In the genomic region with DNA sequence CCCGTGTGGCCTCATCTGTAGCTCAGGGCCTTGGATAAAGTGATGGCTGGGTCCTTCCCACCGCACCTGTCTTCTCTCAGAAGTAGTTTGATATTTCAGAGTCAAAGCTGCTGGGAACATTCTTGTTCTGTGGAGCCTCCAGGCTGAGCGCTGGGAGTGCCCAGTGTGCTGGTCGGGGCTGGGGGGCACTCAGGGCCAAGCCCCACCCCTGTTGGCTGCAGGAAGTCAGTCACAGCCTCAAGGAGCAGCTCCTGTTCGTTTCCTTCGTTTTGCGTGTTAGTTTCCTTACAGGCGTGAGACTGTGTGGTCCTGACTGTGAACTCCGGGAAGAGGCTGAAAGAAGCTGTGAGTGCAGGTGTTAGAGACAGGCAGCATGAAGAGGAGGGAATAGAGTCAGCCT, we compare ENCODE assay signal across 18 cellular contexts. TPM values are rescaled to one million over a fixed set of nuclear protein-coding genes. Genes with fewer than 3 reads are reported as not detected.
DNase-seq lines count a peak whose midpoint lies in the region; ATAC-seq and TF ChIP-seq lines count a peak whose summit lies in the region.
"Had no signal": no experiment of that assay in that cellular context is flagged by ENCODE, and none has a peak within 500 bp of the region (broad histone marks: within the 10 kb centered on the region; RNA-seq: fewer than 3 reads in every experiment).

No MANE protein-coding gene starts in this region.

- WGBS in liver: 78% methylated on average over 9 of the region's 9 CpGs

- H3K27ac ChIP-seq in CD4-positive, CD25-positive, alpha-beta regulatory T cell (ENCODE audit: insufficient read depth, low read length, poor library complexity, severe bottlenecking): no peak overlapping the region
- peak overlapping the region; percentile 40 to 97 for H3K27ac ChIP-seq in liver (ENCODE audit: low read depth in 1 of 2, low read length in 2 of 2)
- H3K27ac ChIP-seq: HL-60 had no signal

- no peak overlapping the region for H3K4me3 Mint-ChIP-seq in CD4-positive, CD25-positive, alpha-beta regulatory T cell
- H3K4me3 Mint-ChIP-seq in activated T-helper 17 cell treated with anti-CD3 and anti-CD28 coated beads, Interleukin-2, amount 50 U/mL, for 72 hours: no peak overlapping the region

- H3K9me3 Mint-ChIP-seq in CD4-positive, CD25-positive, alpha-beta regulatory T cell: no peaks in the 10 kb centered on the region
- H3K9me3 Mint-ChIP-seq in activated T-helper 17 cell treated with anti-CD3 and anti-CD28 coated beads, Interleukin-2, amount 50 U/mL, for 72 hours: no peaks in the 10 kb centered on the region

- no peaks in the 10 kb centered on the region for H3K4me1 ChIP-seq in CD4-positive, CD25-positive, alpha-beta regulatory T cell (ENCODE audit: control insufficient read depth, insufficient read depth, low read length, poor library complexity, severe bottlenecking)
- H3K4me1 ChIP-seq in liver (ENCODE audit: control insufficient read depth in 4 of 4, insufficient read depth in 4 of 4, low read length in 3 of 4): peaks cover 20 to 48% (median 28%) of the 10 kb centered on the region in 4 donors

- H3K9ac ChIP-seq in liver (ENCODE audit: low read depth in 1 of 2, low read length in 2 of 2): no peak overlapping the region

- no peak for DNase-seq in CD4-positive, CD25-positive, alpha-beta regulatory T cell
- DNase-seq in sciatic nerve (ENCODE audit: low spot score) (no peak), superior temporal gyrus (ENCODE audit: extremely low spot score) (no peak), islet precursor cell (no peak), UCSD-AML1 (lab: John Stamatoyannopoulos, UW; ENCODE audit: unreplicated experiment) (no peak)
- DNase-seq: AML-193, Caco-2, DMS153, EL, HCEC 1CT, NCI-H187, NCI-H345, NCI-H526 treated with DMSO at 0.1 percent for 48 hours, Right ventricle myocardium superior had no signal

- H3K4me3 ChIP-seq in CD4-positive, CD25-positive, alpha-beta regulatory T cell (ENCODE audit: low read depth, low read length): no peak overlapping the region
- H3K4me3 ChIP-seq in liver (ENCODE audit: low read depth in 1 of 3, low read length in 3 of 3): no peak overlapping the region

- no peak for TF ChIP-seq RAD21 in liver (IDR thresholded peaks at IDR 0.05)

- H3K27me3 ChIP-seq in CD4-positive, CD25-positive, alpha-beta regulatory T cell (ENCODE audit: control insufficient read depth, insufficient read depth, low read length): no peaks in the 10 kb centered on the region
- no peaks in the 10 kb centered on the region for H3K27me3 ChIP-seq in liver (ENCODE audit: control insufficient read depth in 4 of 4, insufficient read depth in 4 of 4, low read length in 3 of 4)

- peaks cover 3% of the 10 kb centered on the region for H3K36me3 ChIP-seq in CD4-positive, CD25-positive, alpha-beta regulatory T cell (ENCODE audit: control insufficient read depth, insufficient read depth, low read length)
- H3K36me3 ChIP-seq in liver (ENCODE audit: control insufficient read depth in 4 of 4, insufficient read depth in 3 of 4, low read depth in 1 of 4, low read length in 3 of 4): peaks cover 2 to 9% (median 5%) of the 10 kb centered on the region in 4 donors

- H3K36me3 Mint-ChIP-seq in CD4-positive, CD25-positive, alpha-beta regulatory T cell: peaks cover 6% of the 10 kb centered on the region
- no peaks in the 10 kb centered on the region for H3K36me3 Mint-ChIP-seq in activated T-helper 17 cell treated with anti-CD3 and anti-CD28 coated beads, Interleukin-2, amount 50 U/mL, for 72 hours (ENCODE audit: low read depth)

- H3K27me3 Mint-ChIP-seq in CD4-positive, CD25-positive, alpha-beta regulatory T cell: no peaks in the 10 kb centered on the region
- H3K27me3 Mint-ChIP-seq in activated T-helper 17 cell treated with anti-CD3 and anti-CD28 coated beads, Interleukin-2, amount 50 U/mL, for 72 hours: no peaks in the 10 kb centered on the region

- intact Hi-C loops in sciatic nerve (cut with DNase I): no loop called here

- no peaks in the 10 kb centered on the region for H3K9me3 ChIP-seq in CD4-positive, CD25-positive, alpha-beta regulatory T cell (ENCODE audit: control insufficient read depth in 2 of 2, low read length in 2 of 2)
- no peaks in the 10 kb centered on the region for H3K9me3 ChIP-seq in liver (ENCODE audit: control insufficient read depth in 4 of 4, low read length in 3 of 4)
- H3K9me3 ChIP-seq: Caco-2 had no signal

- peaks cover 0 to 17% (median 16%) of the 10 kb centered on the region in 4 donors for H3K4me1 Mint-ChIP-seq in CD4-positive, CD25-positive, alpha-beta regulatory T cell
- H3K4me1 Mint-ChIP-seq in activated T-helper 17 cell treated with anti-CD3 and anti-CD28 coated beads, Interleukin-2, amount 50 U/mL, for 72 hours: peaks cover 13% of the 10 kb centered on the region

- TF ChIP-seq CTCF in liver (IDR thresholded peaks at IDR 0.05; ENCODE audit: low read depth, low read length, missing input control): no peak

- peak overlapping the region; percentile 50 to 83 (median 62) for H3K27ac Mint-ChIP-seq in CD4-positive, CD25-positive, alpha-beta regulatory T cell
- H3K27ac Mint-ChIP-seq in activated T-helper 17 cell treated with anti-CD3 and anti-CD28 coated beads, Interleukin-2, amount 50 U/mL, for 72 hours: peak overlapping the region; percentile 47

- ATAC-seq in CD4-positive, CD25-positive, alpha-beta regulatory T cell (ENCODE audit: low read depth in 2 of 2): no peak
- ATAC-seq in activated T-helper 17 cell treated with anti-CD3 and anti-CD28 coated beads, Interleukin-2, amount 50 U/mL, for 72 hours (replicated peaks): no peak
- ATAC-seq in sciatic nerve (peak; percentile 15), GM21825 (IDR thresholded peaks at IDR 0.05; ENCODE audit: unreplicated experiment) (no peak)

TF ChIP-seq in liver, 16 proteins besides CTCF, POLR2A, EP300 and RAD21:
- TF ChIP-seq, protein P1, sequence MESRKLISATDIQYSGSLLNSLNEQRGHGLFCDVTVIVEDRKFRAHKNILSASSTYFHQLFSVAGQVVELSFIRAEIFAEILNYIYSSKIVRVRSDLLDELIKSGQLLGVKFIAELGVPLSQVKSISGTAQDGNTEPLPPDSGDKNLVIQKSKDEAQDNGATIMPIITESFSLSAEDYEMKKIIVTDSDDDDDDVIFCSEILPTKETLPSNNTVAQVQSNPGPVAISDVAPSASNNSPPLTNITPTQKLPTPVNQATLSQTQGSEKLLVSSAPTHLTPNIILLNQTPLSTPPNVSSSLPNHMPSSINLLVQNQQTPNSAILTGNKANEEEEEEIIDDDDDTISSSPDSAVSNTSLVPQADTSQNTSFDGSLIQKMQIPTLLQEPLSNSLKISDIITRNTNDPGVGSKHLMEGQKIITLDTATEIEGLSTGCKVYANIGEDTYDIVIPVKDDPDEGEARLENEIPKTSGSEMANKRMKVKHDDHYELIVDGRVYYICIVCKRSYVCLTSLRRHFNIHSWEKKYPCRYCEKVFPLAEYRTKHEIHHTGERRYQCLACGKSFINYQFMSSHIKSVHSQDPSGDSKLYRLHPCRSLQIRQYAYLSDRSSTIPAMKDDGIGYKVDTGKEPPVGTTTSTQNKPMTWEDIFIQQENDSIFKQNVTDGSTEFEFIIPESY (IDR thresholded peaks at IDR 0.05): no peak
- no peak for TF ChIP-seq EGR1 (IDR thresholded peaks at IDR 0.05; ENCODE audit: low read depth in 2 of 2)
- no peak for TF ChIP-seq GABPA (IDR thresholded peaks at IDR 0.05 in 1 of 2, conservative IDR thresholded peaks at IDR 0.05 in 1 of 2)
- TF ChIP-seq FOXA2 (IDR thresholded peaks at IDR 0.05): no peak
- no peak for TF ChIP-seq RXRA (IDR thresholded peaks at IDR 0.05)
- TF ChIP-seq NR2F2 (IDR thresholded peaks at IDR 0.05): no peak
- TF ChIP-seq, protein P2, sequence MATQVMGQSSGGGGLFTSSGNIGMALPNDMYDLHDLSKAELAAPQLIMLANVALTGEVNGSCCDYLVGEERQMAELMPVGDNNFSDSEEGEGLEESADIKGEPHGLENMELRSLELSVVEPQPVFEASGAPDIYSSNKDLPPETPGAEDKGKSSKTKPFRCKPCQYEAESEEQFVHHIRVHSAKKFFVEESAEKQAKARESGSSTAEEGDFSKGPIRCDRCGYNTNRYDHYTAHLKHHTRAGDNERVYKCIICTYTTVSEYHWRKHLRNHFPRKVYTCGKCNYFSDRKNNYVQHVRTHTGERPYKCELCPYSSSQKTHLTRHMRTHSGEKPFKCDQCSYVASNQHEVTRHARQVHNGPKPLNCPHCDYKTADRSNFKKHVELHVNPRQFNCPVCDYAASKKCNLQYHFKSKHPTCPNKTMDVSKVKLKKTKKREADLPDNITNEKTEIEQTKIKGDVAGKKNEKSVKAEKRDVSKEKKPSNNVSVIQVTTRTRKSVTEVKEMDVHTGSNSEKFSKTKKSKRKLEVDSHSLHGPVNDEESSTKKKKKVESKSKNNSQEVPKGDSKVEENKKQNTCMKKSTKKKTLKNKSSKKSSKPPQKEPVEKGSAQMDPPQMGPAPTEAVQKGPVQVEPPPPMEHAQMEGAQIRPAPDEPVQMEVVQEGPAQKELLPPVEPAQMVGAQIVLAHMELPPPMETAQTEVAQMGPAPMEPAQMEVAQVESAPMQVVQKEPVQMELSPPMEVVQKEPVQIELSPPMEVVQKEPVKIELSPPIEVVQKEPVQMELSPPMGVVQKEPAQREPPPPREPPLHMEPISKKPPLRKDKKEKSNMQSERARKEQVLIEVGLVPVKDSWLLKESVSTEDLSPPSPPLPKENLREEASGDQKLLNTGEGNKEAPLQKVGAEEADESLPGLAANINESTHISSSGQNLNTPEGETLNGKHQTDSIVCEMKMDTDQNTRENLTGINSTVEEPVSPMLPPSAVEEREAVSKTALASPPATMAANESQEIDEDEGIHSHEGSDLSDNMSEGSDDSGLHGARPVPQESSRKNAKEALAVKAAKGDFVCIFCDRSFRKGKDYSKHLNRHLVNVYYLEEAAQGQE (IDR thresholded peaks at IDR 0.05): no peak
- TF ChIP-seq HNF4G (IDR thresholded peaks at IDR 0.05): no peak
- TF ChIP-seq FOXA1 (IDR thresholded peaks at IDR 0.05): no peak
- TF ChIP-seq SP1 (IDR thresholded peaks at IDR 0.05): no peak
- no peak for TF ChIP-seq JUND (IDR thresholded peaks at IDR 0.05)
- no peak for TF ChIP-seq HNF4A (conservative IDR thresholded peaks at IDR 0.05)
- TF ChIP-seq TAF1 (conservative IDR thresholded peaks at IDR 0.05): no peak

RNA-seq across cellular contexts. Expression of a gene that starts 33.2 kb away (rescaled TPM):
- 68.0 TPM for total RNA-seq in CD4-positive, CD25-positive, alpha-beta regulatory T cell
- polyA plus RNA-seq in CD4-positive, CD25-positive, alpha-beta regulatory T cell: 10 to 100 TPM; 51.3 to 64.3 (median 59.7) TPM
- 10 to 100 TPM; 24.4 to 53.7 TPM for total RNA-seq in activated T-helper 17 cell treated with anti-CD3 and anti-CD28 coated beads, Interleukin-2, amount 50 U/mL, for 72 hours
- 100 to 1,000 TPM; 116 to 571 TPM for total RNA-seq in liver
- 100 to 1,000 TPM; 377 to 973 TPM for polyA plus RNA-seq in liver
- total RNA-seq in sciatic nerve: 89.2 TPM

RNA-seq across cellular contexts. Expression of a gene that starts 46.2 kb away (rescaled TPM):
- 51.5 TPM for total RNA-seq in CD4-positive, CD25-positive, alpha-beta regulatory T cell
- polyA plus RNA-seq in CD4-positive, CD25-positive, alpha-beta regulatory T cell: 10 to 100 TPM; 41.9 to 66.5 (median 62.1) TPM
- 10 to 100 TPM; 30.5 to 51.7 TPM for total RNA-seq in activated T-helper 17 cell treated with anti-CD3 and anti-CD28 coated beads, Interleukin-2, amount 50 U/mL, for 72 hours
- total RNA-seq in liver (10 to 100 TPM; 18.7 to 29.5 TPM), sciatic nerve (51.6 TPM)
- 10 to 100 TPM; 34.8 to 73.9 TPM for polyA plus RNA-seq in liver
